ENCODE assay signal across 9 cellular contexts in the genomic region with DNA sequence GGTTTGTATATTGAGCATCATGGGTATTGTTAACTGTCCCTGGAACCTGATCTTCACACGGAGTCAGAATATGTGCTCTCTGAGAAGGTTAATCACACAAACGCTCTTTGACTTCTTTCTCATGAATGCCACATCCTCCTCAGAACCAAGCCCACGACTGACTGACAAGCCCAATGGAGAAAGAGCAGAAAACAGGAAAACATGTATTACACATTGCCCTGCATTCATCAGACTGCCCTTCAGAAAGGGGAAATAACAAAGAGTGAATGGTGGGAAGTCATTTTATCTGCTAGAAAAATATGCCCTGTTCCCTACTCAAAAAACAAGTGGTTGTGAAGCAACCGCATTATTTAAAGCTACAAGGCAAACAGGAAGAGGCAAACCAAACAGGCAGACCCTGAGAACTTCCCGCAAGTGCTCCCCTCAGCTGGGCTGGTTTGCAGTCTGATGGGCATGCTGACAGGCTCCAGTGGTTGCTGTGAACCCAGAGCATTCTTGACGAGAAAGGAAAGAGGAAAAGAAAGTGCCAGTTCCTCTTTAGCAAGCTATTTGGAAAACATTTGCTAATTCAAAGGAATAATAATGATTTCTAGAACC.
DNase-seq lines count a peak whose midpoint lies in the region; TF ChIP-seq lines count a peak whose summit lies in the region.
"Had no signal": no experiment of that assay in that cellular context is flagged by ENCODE, and none has a peak within 500 bp of the region (broad histone marks: within the 10 kb centered on the region; RNA-seq: fewer than 3 reads in every experiment).

No MANE protein-coding gene starts in this region.

- no peaks in the 10 kb centered on the region for H3K9me3 ChIP-seq in GM23248 (ENCODE audit: low read depth)

- H4K20me1 ChIP-seq in GM23248 (ENCODE audit: insufficient read depth), result no peaks in the 10 kb centered on the region

- no peaks in the 10 kb centered on the region for H3K4me1 ChIP-seq in GM23248 (ENCODE audit: insufficient read depth)

- no peaks in the 10 kb centered on the region for H3F3A ChIP-seq in GM23248 (ENCODE audit: insufficient read depth)

- no peak overlapping the region for H3K4me2 ChIP-seq in GM23248 (ENCODE audit: unreplicated experiment)

- H3K79me2 ChIP-seq in GM23248 (ENCODE audit: insufficient read depth), result no peaks in the 10 kb centered on the region

- 75 to 81% methylated on average over 6 of the region's 6 CpGs for WGBS in GM23248 (ENCODE audit: low coverage in 1 of 2, low lambda C conversion rate in 2 of 2, missing lambda C conversion rate in 2 of 2), 2 experiments

- no peaks in the 10 kb centered on the region for H3K27me3 ChIP-seq in GM23248 (replicated peaks; ENCODE audit: insufficient read depth)

- H3K27ac ChIP-seq in GM23248, result no peak overlapping the region
- H3K27ac ChIP-seq: 22Rv1 had no signal

- no peaks in the 10 kb centered on the region; the same call in 1 of the 2 replicates for H3K9me2 ChIP-seq in GM23248 (ENCODE audit: insufficient read depth)

- H3K4me3 ChIP-seq in Jurkat, Clone E6-1 (ENCODE audit: low read length), result peak overlapping the region; percentile 15; the same call in 1 of the 2 replicates
- H3K4me3 ChIP-seq in fibroblast of pulmonary artery (replicated peaks; ENCODE audit: low read depth, low read length), result no peak overlapping the region
- H3K4me3 ChIP-seq in GM23248, result no peak overlapping the region

- peak; percentile 1 for DNase-seq in NK-92 treated with Interleukin-12 subunit alpha and Interleukin-12 subunit beta, amount 100 ng/mL, for 24 hours (lab: John Stamatoyannopoulos, UW)
- no peak for DNase-seq in NK-92 (lab: John Stamatoyannopoulos, UW; ENCODE audit: unreplicated experiment)
- peak; percentile 70 for DNase-seq in Jurkat, Clone E6-1 (ENCODE audit: low read depth, low spot score)
- peak; percentile 78 for DNase-seq in fibroblast of pulmonary artery (ENCODE audit: low read depth)
- peak; percentile 2 for DNase-seq in stimulated activated CD8-positive, alpha-beta memory T cell treated with anti-CD3 and anti-CD28 coated beads, Interleukin-7, amount 100 ng/mL, for 24 hours (ENCODE audit: low read depth)
- no peak for DNase-seq in GM23248
- no peak for DNase-seq in NCI-H2029 treated with DMSO at 0.1 percent for 48 hours (lab: John Stamatoyannopoulos, UW)
- DNase-seq in NCI-H526 treated with DMSO at 0.1 percent for 48 hours (lab: John Stamatoyannopoulos, UW), result no peak

- H2AFZ ChIP-seq in GM23248, result no peak overlapping the region

- no peaks in the 10 kb centered on the region for H3K36me3 ChIP-seq in GM23248 (ENCODE audit: low read depth)

- in situ Hi-C loops in GM23248 (cut with MboI), result no loop called here

- H3K9ac ChIP-seq in GM23248, result no peak overlapping the region

- no peak for TF ChIP-seq CTCF in fibroblast of pulmonary artery (IDR thresholded peaks at IDR 0.05; ENCODE audit: low read length, missing control alignments)

Comparison
In these comparisons a context has a peak if more than half of its experiments do, and no peak if none do; other contexts are left out.
1. DNase-seq: peak in NK-92 treated with Interleukin-12 subunit alpha and Interleukin-12 subunit beta, amount 100 ng/mL, for 24 hours (single experiment), Jurkat, Clone E6-1 (single experiment), fibroblast of pulmonary artery (single experiment) and stimulated activated CD8-positive, alpha-beta memory T cell treated with anti-CD3 and anti-CD28 coated beads, Interleukin-7, amount 100 ng/mL, for 24 hours (single experiment); none in NK-92 (single experiment), GM23248 (single experiment), NCI-H2029 treated with DMSO at 0.1 percent for 48 hours (single experiment) and NCI-H526 treated with DMSO at 0.1 percent for 48 hours (single experiment).